ENCODE assay signal across 18 cellular contexts in the genomic region with DNA sequence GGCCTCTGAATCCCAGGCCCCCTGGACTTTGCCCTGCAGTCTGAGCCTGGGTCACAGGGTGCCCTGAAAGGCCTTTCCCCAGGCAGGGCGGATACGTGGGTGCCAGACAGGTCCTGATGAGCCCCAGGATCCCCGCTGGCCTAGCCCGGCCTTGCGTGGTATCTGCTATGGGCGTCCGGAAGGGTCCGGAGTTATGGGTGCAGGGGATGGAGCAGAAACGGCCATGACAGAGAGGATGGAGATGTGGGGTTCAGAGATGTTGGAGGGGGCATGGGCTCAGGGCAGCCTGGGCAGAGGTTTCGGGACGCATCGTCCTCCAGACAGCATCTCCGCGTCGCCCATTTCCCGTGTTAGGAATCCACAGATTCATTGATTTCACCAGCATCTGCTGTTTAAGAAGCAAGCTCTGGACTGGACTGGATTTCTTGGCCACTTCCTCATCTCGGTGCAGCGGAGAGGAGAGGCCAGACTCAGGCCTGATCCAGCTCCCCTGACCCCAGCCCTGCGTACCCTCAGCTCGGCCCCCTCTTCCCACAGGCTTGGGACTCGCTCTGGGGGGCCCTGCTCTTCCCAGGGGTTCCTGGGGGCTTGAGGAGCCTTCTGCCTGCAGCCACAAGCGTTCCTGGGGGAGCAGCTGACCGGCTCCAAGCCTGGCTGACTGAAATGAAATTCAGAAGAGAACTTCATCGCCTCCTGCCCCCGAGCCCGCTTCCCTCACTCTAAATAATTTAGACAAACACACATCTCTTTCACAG.
"Had no signal": no experiment of that assay in that cellular context is flagged by ENCODE, and none has a peak within 500 bp of the region (broad histone marks: within the 10 kb centered on the region; RNA-seq: fewer than 3 reads in every experiment).

No MANE protein-coding gene starts in this region.

- H3K4me3 Mint-ChIP-seq: activated B cell treated with CpG ODN at 0.5 μM for 24 hours; activated CD4-positive, alpha-beta T cell treated with anti-CD3 and anti-CD28 coated beads, Interleukin-2, amount 10 ng/mL, durations not matched to agents 24 days and 14 days; activated naive CD8-positive, alpha-beta T cell; brain; dendritic cell treated with granulocyte-macrophage colony-stimulating factor and Interleukin-4, amounts not matched to agents 40 ng/mL and 50 ng/mL, for 4 days; mesothelial cell of epicardium had no signal

- H3K27me3 ChIP-seq: foreskin keratinocyte, pancreas had no signal

- H3K4me3 ChIP-seq: lung, pancreas, skin epidermis had no signal

- ATAC-seq: foreskin keratinocyte; pancreas; stimulated activated naive CD8-positive, alpha-beta T cell treated with anti-CD3 and anti-CD28 coated beads, Interleukin-15, Interleukin-2, amounts not matched to agents 100 U/mL and 50 U/mL, for 24 hours had no signal

- H3K27me3 Mint-ChIP-seq: activated CD4-positive, alpha-beta T cell treated with anti-CD3 and anti-CD28 coated beads, Interleukin-2, amount 10 ng/mL, durations not matched to agents 24 days and 14 days had no signal

- DNase-seq: activated B cell treated with CpG ODN at 0.5 μM for 24 hours; activated CD4-positive, alpha-beta T cell treated with anti-CD3 and anti-CD28 coated beads, Interleukin-2, amount 10 ng/mL, durations not matched to agents 24 days and 14 days; activated CD8-positive, alpha-beta memory T cell treated with anti-CD3 and anti-CD28 coated beads, Interleukin-2, amount 50 U/mL, for 48 hours; activated gamma-delta T cell treated with Interleukin-2 at 50 U/mL for 16 hours; amygdala; effector memory CD4-positive, alpha-beta T cell; foreskin keratinocyte; stimulated activated CD4-positive, alpha-beta T cell treated with anti-CD3 and anti-CD28 coated beads, Interleukin-4, amount 100 ng/mL, for 4 hours; stimulated activated naive CD8-positive, alpha-beta T cell treated with anti-CD3 and anti-CD28 coated beads, Interleukin-15, Interleukin-2, amounts not matched to agents 100 U/mL and 50 U/mL, for 24 hours; T-helper 2 cell; trophoblast cell had no signal

- H3K36me3 ChIP-seq: pancreas had no signal

- H3K9me3 Mint-ChIP-seq: activated B cell treated with CpG ODN at 0.5 μM for 24 hours; activated CD4-positive, alpha-beta T cell treated with anti-CD3 and anti-CD28 coated beads, Interleukin-2, amount 10 ng/mL, durations not matched to agents 24 days and 14 days; dendritic cell treated with granulocyte-macrophage colony-stimulating factor and Interleukin-4, amounts not matched to agents 40 ng/mL and 50 ng/mL, for 4 days; mesothelial cell of epicardium had no signal

- H3K9me3 ChIP-seq: pancreas had no signal

- H3K4me1 ChIP-seq: foreskin keratinocyte, pancreas had no signal

- H3K27ac ChIP-seq: foreskin keratinocyte, pancreas, skin epidermis had no signal

- H3K4me1 Mint-ChIP-seq: activated B cell treated with CpG ODN at 0.5 μM for 24 hours; activated CD4-positive, alpha-beta T cell treated with anti-CD3 and anti-CD28 coated beads, Interleukin-2, amount 10 ng/mL, durations not matched to agents 24 days and 14 days; mesothelial cell of epicardium had no signal

- H3K36me3 Mint-ChIP-seq: activated naive CD8-positive, alpha-beta T cell; brain; mesothelial cell of epicardium had no signal

- H3K27ac Mint-ChIP-seq: activated B cell treated with CpG ODN at 0.5 μM for 24 hours; activated CD4-positive, alpha-beta T cell treated with anti-CD3 and anti-CD28 coated beads, Interleukin-2, amount 10 ng/mL, durations not matched to agents 24 days and 14 days; activated naive CD8-positive, alpha-beta T cell; dendritic cell treated with granulocyte-macrophage colony-stimulating factor and Interleukin-4, amounts not matched to agents 40 ng/mL and 50 ng/mL, for 4 days; mesothelial cell of epicardium had no signal
